ENCODE assay signal across 8 cellular contexts in the genomic region with DNA sequence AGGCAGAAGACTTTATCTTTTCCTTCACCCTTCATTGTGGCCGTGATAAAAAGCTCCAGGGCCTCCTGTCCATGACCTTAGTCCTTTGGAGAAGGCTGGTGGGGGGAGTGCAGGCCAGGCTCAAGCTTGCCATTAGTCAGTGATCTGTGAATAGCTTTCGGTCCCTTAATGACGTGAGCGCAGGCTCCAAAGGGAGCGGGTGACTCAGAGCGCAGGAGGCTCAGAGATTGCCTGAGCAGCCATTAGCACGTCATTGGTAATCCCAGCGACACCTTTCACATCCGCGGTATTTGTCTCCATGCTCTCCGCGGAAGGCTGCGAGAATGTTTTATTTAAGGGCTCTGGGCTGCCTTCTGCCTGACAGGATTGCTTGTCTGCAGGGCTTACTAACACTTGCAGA.
DNase-seq lines count a peak whose midpoint lies in the region; ATAC-seq and TF ChIP-seq lines count a peak whose summit lies in the region.

No MANE protein-coding gene starts in this region.

- intact Hi-C loops in Right ventricle myocardium superior (cut with DNase I) = no loop called here

- ATAC-seq in Right ventricle myocardium superior (ENCODE audit: poor library complexity) (peak; percentile 99), GM21825 (IDR thresholded peaks at IDR 0.05; ENCODE audit: unreplicated experiment) (no peak)

- H3K4me3 ChIP-seq in WI38 (ENCODE audit: low read depth, low read length) = peak overlapping the region; percentile 44

- no peak for TF ChIP-seq CTCF in WI38 (IDR thresholded peaks at IDR 0.05; ENCODE audit: low read depth, low read length)

- DNase-seq in GOT3 (lab: John Stamatoyannopoulos, UW) (peak; percentile 77), Right ventricle myocardium superior (peak; percentile 84), pons (ENCODE audit: low spot score) (peak; percentile 15), NOMO-1 treated with DMSO at 0.1 percent for 48 hours (lab: John Stamatoyannopoulos, UW; ENCODE audit: unreplicated experiment) (no peak), NCI-H1694 treated with DMSO at 0.1 percent for 48 hours (lab: John Stamatoyannopoulos, UW) (no peak)
- DNase-seq in central memory CD4-positive, alpha-beta T cell = no peak

Comparison
In these comparisons a context has a peak if more than half of its experiments do, and no peak if none do; other contexts are left out.
1. DNase-seq: peak in GOT3 (single experiment), Right ventricle myocardium superior (single experiment) and pons (single experiment); none in NOMO-1 treated with DMSO at 0.1 percent for 48 hours (single experiment), central memory CD4-positive, alpha-beta T cell (single experiment) and NCI-H1694 treated with DMSO at 0.1 percent for 48 hours (single experiment).